In the genomic region with DNA sequence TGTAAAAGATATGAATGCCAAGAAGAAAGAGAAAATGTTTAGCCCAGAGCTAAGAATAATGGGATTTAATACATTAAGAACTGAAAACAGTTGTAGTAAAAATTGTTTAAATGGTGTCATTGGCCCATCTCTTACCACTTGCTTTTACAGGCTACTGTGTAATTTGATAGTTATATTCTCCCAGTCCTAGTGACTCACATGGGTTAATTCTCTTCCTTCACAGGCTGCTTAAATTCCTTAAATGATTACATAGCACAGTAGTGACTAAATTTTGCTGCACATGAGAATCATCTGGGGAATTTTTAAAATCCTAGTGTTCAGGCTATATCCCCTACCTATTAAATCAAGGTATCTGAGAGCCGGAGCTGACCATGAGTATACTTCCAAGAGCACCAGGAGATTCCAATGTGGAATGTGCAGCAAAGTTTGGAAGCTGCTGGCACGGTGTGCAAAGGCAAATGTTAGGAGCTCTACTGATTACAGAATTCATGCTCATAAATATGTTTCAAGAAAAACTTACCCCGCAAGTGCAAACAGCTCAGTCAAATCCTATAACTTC, we compare ENCODE assay signal across 15 cellular contexts. TPM values are rescaled to one million over a fixed set of nuclear protein-coding genes. Genes with fewer than 3 reads are reported as not detected.
DNase-seq lines count a peak whose midpoint lies in the region; ATAC-seq and TF ChIP-seq lines count a peak whose summit lies in the region.
"Had no signal": no experiment of that assay in that cellular context is flagged by ENCODE, and none has a peak within 500 bp of the region (broad histone marks: within the 10 kb centered on the region; RNA-seq: fewer than 3 reads in every experiment).

No MANE protein-coding gene starts in this region.

- H3K4me1 ChIP-seq in mesendoderm (ENCODE audit: control insufficient read depth, low read depth, low read length): no peaks in the 10 kb centered on the region
- H3K4me1 ChIP-seq in adrenal gland (replicated peaks in 1 of 2): no peaks in the 10 kb centered on the region
- H3K4me1 ChIP-seq: left lung had no signal

- no peak overlapping the region for H2BK15ac ChIP-seq in mesendoderm (replicated peaks; ENCODE audit: low read depth)

- H3K79me1 ChIP-seq in mesendoderm (ENCODE audit: low read length): no peaks in the 10 kb centered on the region

- no peak overlapping the region for H3K4me3 Mint-ChIP-seq in naive thymus-derived CD8-positive, alpha-beta T cell
- H3K4me3 Mint-ChIP-seq: activated CD4-positive, alpha-beta T cell treated with anti-CD3 and anti-CD28 coated beads, Interleukin-2, amount 10 ng/mL, durations not matched to agents 24 days and 14 days; neural crest cell had no signal

- H3K9ac ChIP-seq in mesendoderm (ENCODE audit: low read length): no peak overlapping the region

- no peak overlapping the region for H2BK120ac ChIP-seq in mesendoderm (ENCODE audit: low read depth, low read length)

- H4K8ac ChIP-seq in mesendoderm (ENCODE audit: low read depth, low read length): no peak overlapping the region

- H3K23ac ChIP-seq in mesendoderm (ENCODE audit: low read length): no peak overlapping the region

- in situ Hi-C loops in brain microvascular endothelial cell (cut with HindIII; ENCODE audit: low pct_ligation_motif_present, low sequenced_read_pairs): no loop called here

- H3K27me3 Mint-ChIP-seq in naive thymus-derived CD8-positive, alpha-beta T cell: peaks cover 0 to 4% (median 0%) of the 10 kb centered on the region in 5 donors

- no peaks in the 10 kb centered on the region for H3K79me2 ChIP-seq in mesendoderm (ENCODE audit: control insufficient read depth, insufficient read depth, low read length)

- TF ChIP-seq POLR2A in adrenal gland (IDR thresholded peaks at IDR 0.05): no peak

- intact Hi-C loops in adrenal gland (cut with DNase I): no loop called here

- no peak overlapping the region for H4K5ac ChIP-seq in mesendoderm (ENCODE audit: low read length)

- peaks cover 0 to 2% (median 0%) of the 10 kb centered on the region in 4 donors for H3K4me1 Mint-ChIP-seq in naive thymus-derived CD8-positive, alpha-beta T cell
- H3K4me1 Mint-ChIP-seq: activated CD4-positive, alpha-beta T cell treated with anti-CD3 and anti-CD28 coated beads, Interleukin-2, amount 10 ng/mL, durations not matched to agents 24 days and 14 days; neural crest cell had no signal

- H3K18ac ChIP-seq in mesendoderm (ENCODE audit: low read length): no peak overlapping the region

- H3K4ac ChIP-seq in mesendoderm (ENCODE audit: low read depth, low read length): no peak overlapping the region

- H3K36me3 Mint-ChIP-seq in naive thymus-derived CD8-positive, alpha-beta T cell: no peaks in the 10 kb centered on the region

- H3K9me3 Mint-ChIP-seq in naive thymus-derived CD8-positive, alpha-beta T cell: no peaks in the 10 kb centered on the region
- H3K9me3 Mint-ChIP-seq: activated CD4-positive, alpha-beta T cell treated with anti-CD3 and anti-CD28 coated beads, Interleukin-2, amount 10 ng/mL, durations not matched to agents 24 days and 14 days had no signal

- no peaks in the 10 kb centered on the region for H3K9me3 ChIP-seq in adrenal gland (replicated peaks in 1 of 3)
- H3K9me3 ChIP-seq: left lung had no signal

- no peak overlapping the region for H3K4me3 ChIP-seq in AG09309 (ENCODE audit: control insufficient read depth, low read depth, low read length)
- no peak overlapping the region for H3K4me3 ChIP-seq in brain microvascular endothelial cell (ENCODE audit: low read depth, low read length)
- H3K4me3 ChIP-seq in mesendoderm (ENCODE audit: low read length): no peak overlapping the region
- no peak overlapping the region for H3K4me3 ChIP-seq in adrenal gland
- H3K4me3 ChIP-seq: K562, left lung had no signal

- H3K27ac ChIP-seq in brain microvascular endothelial cell: peak overlapping the region; percentile 39
- no peak overlapping the region for H3K27ac ChIP-seq in mesendoderm (ENCODE audit: low read depth, low read length)
- H3K27ac ChIP-seq in adrenal gland: no peak overlapping the region
- H3K27ac ChIP-seq: left lung had no signal

- DNase-seq in AG09309 (ENCODE audit: low read depth) (peak; percentile 55), HS-27A (ENCODE audit: low read depth) (peak; percentile 48), brain microvascular endothelial cell (peak; percentile 45), mesendoderm (peak; percentile 3), adrenal gland (no peak), HT-29 (ENCODE audit: low spot score) (no peak)
- no peak for DNase-seq in naive thymus-derived CD8-positive, alpha-beta T cell
- DNase-seq: activated CD4-positive, alpha-beta T cell treated with anti-CD3 and anti-CD28 coated beads, Interleukin-2, amount 10 ng/mL, durations not matched to agents 24 days and 14 days; glutamatergic neuron; left lung; NCI-H187; stimulated activated CD8-positive, alpha-beta memory T cell treated with anti-CD3 and anti-CD28 coated beads, Interleukin-4, amount 100 ng/mL, for 48 hours had no signal

- H3K27me3 ChIP-seq in brain microvascular endothelial cell (replicated peaks) (no peaks in the 10 kb centered on the region), mesendoderm (ENCODE audit: insufficient read depth, low read length, poor library complexity) (no peaks in the 10 kb centered on the region), adrenal gland (no peaks in the 10 kb centered on the region)
- H3K27me3 ChIP-seq: left lung had no signal

- TF ChIP-seq CTCF in AG09309 (IDR thresholded peaks at IDR 0.05; ENCODE audit: control insufficient read depth, insufficient read depth, low read depth, low read length, missing control alignments): no peak
- no peak for TF ChIP-seq CTCF in brain microvascular endothelial cell (IDR thresholded peaks at IDR 0.05; ENCODE audit: low read depth, low read length, missing control alignments)
- no peak for TF ChIP-seq CTCF in adrenal gland (IDR thresholded peaks at IDR 0.05)

- POLR2A ChIA-PET in naive thymus-derived CD8-positive, alpha-beta T cell (lab: Charles Lee): interaction anchor here (2.1 kb wide), 1 partner anchor 45 kb away, joined by 4 read pairs; a partner anchor contains a TSS

- H3K36me3 ChIP-seq in brain microvascular endothelial cell (replicated peaks) (no peaks in the 10 kb centered on the region), mesendoderm (ENCODE audit: control insufficient read depth, insufficient read depth, low read length) (no peaks in the 10 kb centered on the region), adrenal gland (replicated peaks in 1 of 2) (no peaks in the 10 kb centered on the region)
- H3K36me3 ChIP-seq: left lung had no signal

- no peak overlapping the region for H3K4me2 ChIP-seq in mesendoderm (ENCODE audit: low read length)

- no peak overlapping the region for H3K56ac ChIP-seq in mesendoderm (ENCODE audit: low read length)

- H2AK5ac ChIP-seq in mesendoderm (ENCODE audit: low read length): no peak overlapping the region

- H2BK5ac ChIP-seq in mesendoderm (ENCODE audit: low read length): no peak overlapping the region

- no peak overlapping the region for H3K27ac Mint-ChIP-seq in naive thymus-derived CD8-positive, alpha-beta T cell
- H3K27ac Mint-ChIP-seq: activated CD4-positive, alpha-beta T cell treated with anti-CD3 and anti-CD28 coated beads, Interleukin-2, amount 10 ng/mL, durations not matched to agents 24 days and 14 days had no signal

- no CpG with 5 or more reads among the region's 3 CpGs for WGBS in mesendoderm (ENCODE audit: extremely low coverage, insufficient coverage, low lambda C conversion rate)
- 59 to 79% (median 64%) methylated on average over 3 of the region's 3 CpGs for WGBS in adrenal gland, 4 donors

- no peak for ATAC-seq in HG03565 (IDR thresholded peaks at IDR 0.05; ENCODE audit: unreplicated experiment)
- ATAC-seq in naive thymus-derived CD8-positive, alpha-beta T cell: no peak
- ATAC-seq: K562, left lung had no signal

RNA-seq across cellular contexts. Expression of a gene that starts 45.3 kb away (rescaled TPM):
- polyA plus RNA-seq in mesendoderm (2013, experiment 1 of 2): 7.3 TPM
- polyA plus RNA-seq in mesendoderm (2013, experiment 2 of 2): 7.9 TPM
- 10 to 100 TPM; 17.5 to 41.6 (median 30.5) TPM for total RNA-seq in adrenal gland
- 10 to 100 TPM; 11.0 to 21.5 (median 15.4) TPM for polyA plus RNA-seq in adrenal gland
- 10 to 100 TPM; 78.5 to 85.7 TPM for total RNA-seq in naive thymus-derived CD8-positive, alpha-beta T cell
- polyA plus RNA-seq in naive thymus-derived CD8-positive, alpha-beta T cell: 10 to 100 TPM; 50.0 to 61.3 (median 55.0) TPM
- 15.9 and 19.1 TPM in 2 replicates for total RNA-seq in HT-29 (2014; rRNA removed; shearing (Covaris generic))

Comparison
In these comparisons a context has a peak if more than half of its experiments do, and no peak if none do; other contexts are left out.
1. DNase-seq: peak in AG09309 (single experiment), HS-27A (single experiment), brain microvascular endothelial cell (single experiment) and mesendoderm (single experiment); none in adrenal gland (0 of 7), naive thymus-derived CD8-positive, alpha-beta T cell (0 of 10) and HT-29 (single experiment).